In genomic region chr13:88979465-88980180, GRCh38 we compare ENCODE assay signal across 11 cellular contexts.
DNase-seq lines count a peak whose midpoint lies in the region; ATAC-seq and TF ChIP-seq lines count a peak whose summit lies in the region.
"Had no signal": no experiment of that assay in that cellular context is flagged by ENCODE, and none has a peak within 500 bp of the region (broad histone marks: within the 10 kb centered on the region; RNA-seq: fewer than 3 reads in every experiment).

No MANE protein-coding gene starts in this region.

- no peak overlapping the region for H3K4me3 ChIP-seq in Jurkat, Clone E6-1 (ENCODE audit: low read length)
- no peak overlapping the region for H3K4me3 ChIP-seq in choroid plexus epithelial cell (ENCODE audit: low read depth, low read length)

- no peak for ATAC-seq in GM21717 (IDR thresholded peaks at IDR 0.05; ENCODE audit: unreplicated experiment)

- DNase-seq in SIG-M5 treated with dmso at 0.1 percent for 504 hours (lab: John Stamatoyannopoulos, UW; ENCODE audit: unreplicated experiment) = peak; percentile 1
- no peak for DNase-seq in SIG-M5 (lab: John Stamatoyannopoulos, UW)
- peak; percentile 5 for DNase-seq in Jurkat, Clone E6-1 (ENCODE audit: low read depth, low spot score)
- peak; percentile 37 for DNase-seq in choroid plexus epithelial cell (ENCODE audit: low read depth)
- peak; percentile 4 for DNase-seq in pons (ENCODE audit: low spot score)
- DNase-seq in NCI-H774 (lab: John Stamatoyannopoulos, UW) = no peak
- no peak for DNase-seq in activated naive CD4-positive, alpha-beta T cell treated with Interleukin-2 at 50 U/mL for 16 hours
- DNase-seq: NCI-H1694, small intestine, T-helper 9 cell had no signal

- TF ChIP-seq CTCF in choroid plexus epithelial cell (conservative IDR thresholded peaks at IDR 0.05; ENCODE audit: low read depth, low read length) = peak; percentile 9

Comparison
In these comparisons a context has a peak if more than half of its experiments do, and no peak if none do; other contexts are left out.
1. DNase-seq: peak in SIG-M5 treated with dmso at 0.1 percent for 504 hours (single experiment), Jurkat, Clone E6-1 (single experiment), choroid plexus epithelial cell (single experiment) and pons (single experiment); none in SIG-M5 (single experiment), NCI-H774 (single experiment) and activated naive CD4-positive, alpha-beta T cell treated with Interleukin-2 at 50 U/mL for 16 hours (single experiment).